17 cellular contexts compared by ENCODE assay signal in the genomic region with DNA sequence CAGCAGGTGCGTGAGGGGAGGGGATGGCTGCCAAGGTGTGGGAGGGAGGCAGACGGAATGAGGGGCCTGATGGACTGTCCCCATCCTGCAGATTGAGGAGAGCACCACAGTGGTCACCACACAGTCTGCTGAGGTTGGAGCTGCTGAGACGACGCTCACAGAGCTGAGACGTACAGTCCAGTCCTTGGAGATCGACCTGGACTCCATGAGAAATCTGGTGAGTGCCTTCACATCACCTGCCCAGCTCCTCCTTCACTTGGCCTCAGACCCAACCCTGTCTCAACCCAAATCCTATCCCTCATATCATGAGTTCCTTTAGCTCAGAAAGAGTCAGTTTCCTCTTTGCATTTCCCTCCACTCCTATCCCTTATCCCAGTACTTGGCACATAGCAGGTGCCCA. TPM values are rescaled to one million over a fixed set of nuclear protein-coding genes. Genes with fewer than 3 reads are reported as not detected.
DNase-seq lines count a peak whose midpoint lies in the region; ATAC-seq and TF ChIP-seq lines count a peak whose summit lies in the region.
"Had no signal": no experiment of that assay in that cellular context is flagged by ENCODE, and none has a peak within 500 bp of the region (broad histone marks: within the 10 kb centered on the region; RNA-seq: fewer than 3 reads in every experiment).

No MANE protein-coding gene starts in this region.

- no peak overlapping the region for H3K4ac ChIP-seq in mesendoderm (ENCODE audit: low read depth, low read length)

- H3K36me3 ChIP-seq in HUES64 (ENCODE audit: insufficient read depth, low read length): peaks cover 37% of the 10 kb centered on the region
- H3K36me3 ChIP-seq in colonic mucosa: peaks cover 3% of the 10 kb centered on the region
- H3K36me3 ChIP-seq in mesendoderm (ENCODE audit: control insufficient read depth, insufficient read depth, low read length): peaks cover 18% of the 10 kb centered on the region
- H3K36me3 ChIP-seq in left lung: peaks cover 0 to 8% of the 10 kb centered on the region in 2 donors
- H3K36me3 ChIP-seq: ascending aorta, neutrophil had no signal

- no peak overlapping the region for H2BK15ac ChIP-seq in mesendoderm (replicated peaks; ENCODE audit: low read depth)

- no peaks in the 10 kb centered on the region for H3K27me3 ChIP-seq in HUES64 (ENCODE audit: insufficient read depth, low read length)
- no peaks in the 10 kb centered on the region for H3K27me3 ChIP-seq in colonic mucosa
- H3K27me3 ChIP-seq in mesendoderm (ENCODE audit: insufficient read depth, low read length, poor library complexity): no peaks in the 10 kb centered on the region
- peaks cover 0 to 23% of the 10 kb centered on the region in 2 donors for H3K27me3 ChIP-seq in left lung
- H3K27me3 ChIP-seq: ascending aorta had no signal

- TF ChIP-seq POLR2A in GM18505 (IDR thresholded peaks at IDR 0.05; ENCODE audit: borderline replicate concordance, extremely low read depth, insufficient read depth, insufficient read length): no peak

- H2BK120ac ChIP-seq in mesendoderm (ENCODE audit: low read depth, low read length): no peak overlapping the region

- H2AK5ac ChIP-seq in mesendoderm (ENCODE audit: low read length): no peak overlapping the region

- TF ChIP-seq CTCF in 22Rv1 (IDR thresholded peaks at IDR 0.05) (no peak), colonic mucosa (IDR thresholded peaks at IDR 0.05) (no peak), left lung (IDR thresholded peaks at IDR 0.05) (no peak)

- H3K56ac ChIP-seq in mesendoderm (ENCODE audit: low read length): no peak overlapping the region

- intact Hi-C loops in colonic mucosa (cut with DNase I): no loop called here
- intact Hi-C loops in left lung (cut with DNase I): no loop called here
- intact Hi-C loops in posterior cingulate gyrus (cut with DNase I): no loop called here

- no peak for DNase-seq in colonic mucosa
- DNase-seq in mesendoderm: no peak
- no peak for DNase-seq in left lung
- DNase-seq in posterior cingulate gyrus: no peak
- DNase-seq: activated naive CD4-positive, alpha-beta T cell treated with anti-CD3 and anti-CD28 coated beads, Interleukin-2, amount 10 ng/mL, durations not matched to agents 7 days and 5 days; CD8-positive, alpha-beta T cell; immature natural killer cell; midbrain; NCI-H2107; NCI-H69 had no signal

- H3K4me3 ChIP-seq in HUES64 (ENCODE audit: low read length) (peak overlapping the region; percentile 82; the same call in 1 of the 2 replicates), colonic mucosa (peak overlapping the region; percentile 74), mesendoderm (ENCODE audit: low read length) (no peak overlapping the region), left lung (peak overlapping the region in 1 of 2 donors; percentile 52)
- H3K4me3 ChIP-seq: ascending aorta had no signal

- H3K9ac ChIP-seq in HUES64 (ENCODE audit: low read depth, low read length): no peak overlapping the region
- H3K9ac ChIP-seq in colonic mucosa (ENCODE audit: low read depth in 2 of 2, low read length in 2 of 2): peak overlapping the region in 1 of 2 donors; percentile 100
- H3K9ac ChIP-seq in mesendoderm (ENCODE audit: low read length): peak overlapping the region; percentile 13

- H2BK5ac ChIP-seq in mesendoderm (ENCODE audit: low read length): no peak overlapping the region

- no peak overlapping the region for H4K5ac ChIP-seq in mesendoderm (ENCODE audit: low read length)

- peak overlapping the region; percentile 99 for H3K27ac ChIP-seq in 22Rv1
- H3K27ac ChIP-seq in HUES64 (ENCODE audit: low read depth, low read length): no peak overlapping the region
- peak overlapping the region; percentile 89 for H3K27ac ChIP-seq in colonic mucosa
- no peak overlapping the region for H3K27ac ChIP-seq in mesendoderm (ENCODE audit: low read depth, low read length)
- no peak overlapping the region for H3K27ac ChIP-seq in left lung
- H3K27ac ChIP-seq: ascending aorta, neutrophil had no signal

- peak overlapping the region; percentile 10 for H3K4me2 ChIP-seq in mesendoderm (ENCODE audit: low read length)

- peaks cover 9% of the 10 kb centered on the region for H3K79me1 ChIP-seq in mesendoderm (ENCODE audit: low read length)

- H3K18ac ChIP-seq in mesendoderm (ENCODE audit: low read length): no peak overlapping the region

- WGBS in HUES64: 92% methylated on average over 6 of the region's 6 CpGs
- WGBS in mesendoderm (ENCODE audit: extremely low coverage, insufficient coverage, low lambda C conversion rate): no CpG with 5 or more reads among the region's 6 CpGs

- peaks cover 25% of the 10 kb centered on the region for H3K79me2 ChIP-seq in mesendoderm (ENCODE audit: control insufficient read depth, insufficient read depth, low read length)

- H3K9me3 ChIP-seq in HUES64 (ENCODE audit: insufficient read depth, low read depth, low read length) (no peaks in the 10 kb centered on the region), colonic mucosa (no peaks in the 10 kb centered on the region), left lung (no peaks in the 10 kb centered on the region)
- H3K9me3 ChIP-seq: ascending aorta, neutrophil had no signal

- no peak overlapping the region for H3K23ac ChIP-seq in mesendoderm (ENCODE audit: low read length)

- ATAC-seq in GM18505 (IDR thresholded peaks at IDR 0.05; ENCODE audit: unreplicated experiment) (no peak), left lung (no peak), GM19397 (IDR thresholded peaks at IDR 0.05; ENCODE audit: unreplicated experiment) (no peak)
- ATAC-seq: CD8-positive, alpha-beta T cell; esophagus mucosa had no signal

- no peak overlapping the region for H4K8ac ChIP-seq in mesendoderm (ENCODE audit: low read depth, low read length)

- H3K4me1 ChIP-seq in HUES64 (ENCODE audit: insufficient read depth, low read length) (peaks cover 23% of the 10 kb centered on the region), colonic mucosa (no peaks in the 10 kb centered on the region), mesendoderm (ENCODE audit: control insufficient read depth, low read depth, low read length) (peaks cover 15% of the 10 kb centered on the region), left lung (peaks cover 2 to 10% of the 10 kb centered on the region in 2 donors)

RNA-seq across cellular contexts. Expression of a gene that starts 2.7 kb away (rescaled TPM):
- 357 TPM for polyA plus RNA-seq in HUES64 (2013, experiment 1 of 2)
- 348 TPM for polyA plus RNA-seq in HUES64 (2013, experiment 2 of 2)
- 1,000 to 10,000 TPM; 1,068 to 1,487 TPM for total RNA-seq in colonic mucosa
- polyA plus RNA-seq in mesendoderm (2013, experiment 1 of 2): 373 TPM
- polyA plus RNA-seq in mesendoderm (2013, experiment 2 of 2): 379 TPM
- total RNA-seq in left lung: 100 to 1,000 TPM; 447 to 667 TPM

RNA-seq across cellular contexts. Expression of a gene that starts 46.8 kb away (rescaled TPM):
- polyA plus RNA-seq in HUES64 (2013, experiment 1 of 2): 300 TPM
- 301 TPM for polyA plus RNA-seq in HUES64 (2013, experiment 2 of 2)
- total RNA-seq in colonic mucosa: 1,000 to 10,000 TPM; 4,207 to 4,597 TPM
- 450 TPM for polyA plus RNA-seq in mesendoderm (2013, experiment 1 of 2)
- 461 TPM for polyA plus RNA-seq in mesendoderm (2013, experiment 2 of 2)
- total RNA-seq in left lung: 1,000 to 10,000 TPM in 1 of 2 donors, 100 to 1,000 TPM in 1; 583 to 1,126 TPM
- polyA plus RNA-seq: immature natural killer cell had no signal

RNA-seq across cellular contexts. Expression of a gene that starts 54.6 kb away (rescaled TPM):
- polyA plus RNA-seq in HUES64 (2013, experiment 1 of 2): 342 TPM
- 381 TPM for polyA plus RNA-seq in HUES64 (2013, experiment 2 of 2)
- total RNA-seq in colonic mucosa (100 to 1,000 TPM; 398 to 455 TPM), left lung (100 to 1,000 TPM; 326 to 378 TPM)
- polyA plus RNA-seq in mesendoderm (2013, experiment 1 of 2): 385 TPM
- 407 TPM for polyA plus RNA-seq in mesendoderm (2013, experiment 2 of 2)

Comparison
In these comparisons a context has a peak if more than half of its experiments do, and no peak if none do; other contexts are left out.
1. H3K27ac ChIP-seq: peak in 22Rv1 (single experiment) and colonic mucosa (single experiment); none in HUES64 (single experiment), mesendoderm (single experiment) and left lung (0 of 2).